ENCODE assay signal across 1 cellular context in the genomic region with DNA sequence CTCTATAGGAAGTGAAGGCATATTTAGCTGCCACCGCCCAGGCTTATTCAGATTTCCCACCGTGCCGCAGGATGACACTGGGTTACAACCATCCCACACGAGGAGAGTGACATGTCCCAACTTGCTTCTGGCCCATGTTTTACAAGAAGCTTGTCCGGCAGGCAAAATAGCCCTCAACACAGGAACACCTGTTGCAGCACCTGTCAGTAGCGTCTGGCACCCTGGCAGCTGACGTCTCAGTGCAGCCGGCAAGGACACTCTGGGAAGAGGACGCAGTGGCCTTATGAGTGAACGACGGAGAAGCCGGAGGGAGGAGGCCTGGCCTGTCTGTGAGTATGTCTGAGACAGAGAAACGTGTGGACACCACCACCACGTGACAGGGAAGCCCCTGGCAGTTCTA.
TF ChIP-seq lines count a peak whose summit lies in the region.

No MANE protein-coding gene starts in this region.

TF ChIP-seq in H1, 55 proteins besides CTCF, POLR2A, EP300 and RAD21:
- no peak for TF ChIP-seq RBBP5 (IDR thresholded peaks at IDR 0.05; ENCODE audit: borderline replicate concordance, low read depth, low read length)
- TF ChIP-seq MAFK (IDR thresholded peaks at IDR 0.05; ENCODE audit: low read depth, low read length) = no peak
- no peak for TF ChIP-seq ZNF274 (IDR thresholded peaks at IDR 0.05; ENCODE audit: borderline replicate concordance, extremely low read depth, low read length)
- no peak for TF ChIP-seq POU5F1 (IDR thresholded peaks at IDR 0.05; ENCODE audit: low read depth, low read length)
- no peak for TF ChIP-seq SP2 (IDR thresholded peaks at IDR 0.05; ENCODE audit: low read length)
- TF ChIP-seq TCF12 (IDR thresholded peaks at IDR 0.05; ENCODE audit: low read depth, low read length) = no peak
- no peak for TF ChIP-seq HDAC6 (IDR thresholded peaks at IDR 0.05; ENCODE audit: low read depth, low read length)
